In genomic region chr3:8488877-8489865, GRCh38 we compare ENCODE assay signal across 15 cellular contexts. TPM values are rescaled to one million over a fixed set of nuclear protein-coding genes. Genes with fewer than 3 reads are reported as not detected.
DNase-seq lines count a peak whose midpoint lies in the region; ATAC-seq, FAIRE-seq and TF ChIP-seq lines count a peak whose summit lies in the region.
"Had no signal": no experiment of that assay in that cellular context is flagged by ENCODE, and none has a peak within 500 bp of the region (broad histone marks: within the 10 kb centered on the region; RNA-seq: fewer than 3 reads in every experiment).

No MANE protein-coding gene starts in this region.

- peak overlapping the region; percentile 55 for H4K91ac ChIP-seq in IMR-90 (ENCODE audit: insufficient read depth, low read depth, low read length)

- TF ChIP-seq CTCF in IMR-90 (conservative IDR thresholded peaks at IDR 0.05; ENCODE audit: low read depth, low read length) (no peak), fibroblast of the aortic adventitia (IDR thresholded peaks at IDR 0.05; ENCODE audit: insufficient read depth, low read length) (no peak), smooth muscle cell (IDR thresholded peaks at IDR 0.05; ENCODE audit: borderline replicate concordance, insufficient read depth, poor library complexity, severe bottlenecking) (no peak)

- H2BK120ac ChIP-seq in IMR-90 (ENCODE audit: low read depth, low read length), result peak overlapping the region; percentile 60

- H3K27me3 ChIP-seq in IMR-90 (ENCODE audit: control insufficient read depth, insufficient read depth, low read length) (no peaks in the 10 kb centered on the region), SJCRH30 (no peaks in the 10 kb centered on the region), smooth muscle cell (ENCODE audit: low read depth) (no peaks in the 10 kb centered on the region)
- H3K27me3 ChIP-seq: BLaER1 treated with 17β-estradiol and CSF1 and Interleukin-3, amounts not matched to agents 10 nM and 100 nM had no signal

- H2AFZ ChIP-seq in IMR-90 (replicated peaks; ENCODE audit: low read length, poor library complexity) (no peak overlapping the region), smooth muscle cell (ENCODE audit: low read depth) (no peak overlapping the region)

- intact Hi-C loops in IMR-90 (cut with micrococcal nuclease), result no loop called here

- H3K79me1 ChIP-seq in IMR-90 (ENCODE audit: low read depth in 1 of 2, low read length in 2 of 2), result no peaks in the 10 kb centered on the region

- H3K56ac ChIP-seq in IMR-90 (ENCODE audit: extremely low read depth, insufficient read depth, low read length), result no peak overlapping the region

- ATAC-seq in IMR-90 (ENCODE audit: low read depth) (no peak; the same call in 1 of the 2 replicates), GM21825 (IDR thresholded peaks at IDR 0.05; ENCODE audit: unreplicated experiment) (no peak), GM18858 (IDR thresholded peaks at IDR 0.05; ENCODE audit: unreplicated experiment) (no peak)
- ATAC-seq: T-cell had no signal

- H3K23ac ChIP-seq in IMR-90 (ENCODE audit: low read depth, low read length), result 0 out of 2 replicates have a peak overlapping the region, but pooled peaks have one; percentile 19

- peak overlapping the region; percentile 42; the same call in 1 of the 3 replicates for H2BK15ac ChIP-seq in IMR-90 (ENCODE audit: low read depth, low read length)

- peak overlapping the region; percentile 81; the same call in 1 of the 2 replicates for H3K18ac ChIP-seq in IMR-90 (ENCODE audit: low read depth, low read length)

- no peak for TF ChIP-seq RAD21 in IMR-90 (IDR thresholded peaks at IDR 0.05; ENCODE audit: low read length)

- POLR2A ChIA-PET in IMR-90 (lab: Charles Lee; ENCODE audit: unreplicated experiment), result interaction anchor here (1.0 kb wide), 1 partner anchor 45 kb away, joined by 3 read pairs; no protein-coding TSS in a partner anchor

- BruUV-seq in IMR-90 (replicated peaks; lab: Mats Ljungman, UMichigan), result no TSS peak

- DNase-seq in IMR-90 (no peak), SJCRH30 (peak; percentile 67 to 92), fibroblast of the aortic adventitia (ENCODE audit: low read depth) (peak; percentile 63), smooth muscle cell (lab: John Stamatoyannopoulos, UW; ENCODE audit: unreplicated experiment) (no peak), GM19239 (ENCODE audit: insufficient read length, low spot score) (no peak), NCI-H187 treated with DMSO at 0.1 percent for 48 hours (lab: John Stamatoyannopoulos, UW) (no peak)
- DNase-seq: lower lobe of right lung; NCI-H1694; NK-92 treated with Interleukin-12 subunit alpha and Interleukin-12 subunit beta, amount 100 ng/mL, for 24 hours; stimulated activated CD4-positive, alpha-beta T cell treated with anti-CD3 and anti-CD28 coated beads, Interleukin-2, amount 100 ng/mL, for 48 hours; stimulated activated naive B cell treated with anti-CD40 and anti-IgM and Interleukin-4, amounts not matched to agents 10 μg/mL and 1 μg/mL and 100 μg/mL, for 72 hours; T-cell had no signal

- H4K5ac ChIP-seq in IMR-90 (ENCODE audit: low read depth, low read length), result peak overlapping the region; percentile 43; the same call in 1 of the 2 replicates

- H3K4ac ChIP-seq in IMR-90 (ENCODE audit: low read depth, low read length), result peak overlapping the region; percentile 77

- no peaks in the 10 kb centered on the region for H4K20me1 ChIP-seq in IMR-90 (ENCODE audit: insufficient read depth, low read length)
- no peaks in the 10 kb centered on the region for H4K20me1 ChIP-seq in smooth muscle cell (ENCODE audit: low read depth)
- H4K20me1 ChIP-seq: BLaER1 treated with 17β-estradiol and CSF1 and Interleukin-3, amounts not matched to agents 10 nM and 100 nM had no signal

- dilution Hi-C loops in IMR-90 (cut with HindIII; ENCODE audit: low sequenced_read_pairs, unreplicated experiment), result no loop called here

- no peak overlapping the region for H3K27ac ChIP-seq in IMR-90 (ENCODE audit: insufficient read depth, low read length)
- peak overlapping the region; percentile 91 for H3K27ac ChIP-seq in SJCRH30
- peak overlapping the region; percentile 93 for H3K27ac ChIP-seq in smooth muscle cell (ENCODE audit: low read depth)
- H3K27ac ChIP-seq: BLaER1 treated with 17β-estradiol and CSF1 and Interleukin-3, amounts not matched to agents 10 nM and 100 nM; lower lobe of right lung had no signal

- H3K9ac ChIP-seq in IMR-90 (ENCODE audit: low read depth, low read length) (no peak overlapping the region), smooth muscle cell (ENCODE audit: low read depth) (peak overlapping the region; percentile 65)
- H3K9ac ChIP-seq: BLaER1 treated with 17β-estradiol and CSF1 and Interleukin-3, amounts not matched to agents 10 nM and 100 nM had no signal

- H3K4me2 ChIP-seq in IMR-90 (ENCODE audit: low read depth, low read length), result no peak overlapping the region
- peak overlapping the region; percentile 14 for H3K4me2 ChIP-seq in smooth muscle cell
- H3K4me2 ChIP-seq: BLaER1 treated with 17β-estradiol and CSF1 and Interleukin-3, amounts not matched to agents 10 nM and 100 nM had no signal

- peaks cover 20% of the 10 kb centered on the region for H3K9me1 ChIP-seq in IMR-90 (ENCODE audit: insufficient read depth, low read length)

- H2AK5ac ChIP-seq in IMR-90 (ENCODE audit: low read depth, low read length), result peak overlapping the region; percentile 83

- 0 out of 4 replicates have a peak overlapping the region, but pooled peaks of 1 of the 2 experiments have one; percentile 6 for H4K8ac ChIP-seq in IMR-90 (ENCODE audit: low read depth in 2 of 2, low read length in 2 of 2)

- H2AK9ac ChIP-seq in IMR-90 (replicated peaks; ENCODE audit: low read depth, low read length, poor library complexity), result no peak overlapping the region

- CTCF ChIA-PET in IMR-90 (lab: Yijun Ruan, JAX), result no interaction called here

- H3K4me3 ChIP-seq in IMR-90 (ENCODE audit: insufficient read depth, low read depth, low read length) (no peak overlapping the region), SJCRH30 (no peak overlapping the region), fibroblast of the aortic adventitia (ENCODE audit: low read depth, low read length) (no peak overlapping the region), smooth muscle cell (no peak overlapping the region)
- H3K4me3 ChIP-seq: BLaER1 treated with 17β-estradiol and CSF1 and Interleukin-3, amounts not matched to agents 10 nM and 100 nM; lower lobe of right lung had no signal

- H2BK20ac ChIP-seq in IMR-90 (ENCODE audit: low read depth, low read length), result peak overlapping the region; percentile 88

- peaks cover 40% of the 10 kb centered on the region for H3F3A ChIP-seq in smooth muscle cell (ENCODE audit: low read depth)

- no peaks in the 10 kb centered on the region for H3K79me2 ChIP-seq in smooth muscle cell (ENCODE audit: low read depth)

- H3K14ac ChIP-seq in IMR-90 (replicated peaks; ENCODE audit: low read depth, low read length), result peak overlapping the region; percentile 77

- FAIRE-seq in GM19239 (lab: Jason Lieb, UNC), result no peak

- H3K36me3 ChIP-seq in IMR-90 (ENCODE audit: control insufficient read depth, insufficient read depth, low read length), result no peaks in the 10 kb centered on the region
- H3K36me3 ChIP-seq in SJCRH30, result no peaks in the 10 kb centered on the region
- no peaks in the 10 kb centered on the region for H3K36me3 ChIP-seq in smooth muscle cell (ENCODE audit: low read depth)
- H3K36me3 ChIP-seq: BLaER1 treated with 17β-estradiol and CSF1 and Interleukin-3, amounts not matched to agents 10 nM and 100 nM; lower lobe of right lung had no signal

- no CpG with 5 or more reads among the region's 7 CpGs for WGBS in IMR-90 (ENCODE audit: extremely low coverage in 2 of 2, insufficient read length in 1 of 2), 2 experiments
- WGBS in smooth muscle cell (ENCODE audit: low lambda C conversion rate), result 61% methylated on average over 7 of the region's 7 CpGs

- H3K4me1 ChIP-seq in IMR-90 (ENCODE audit: control insufficient read depth, insufficient read depth, low read length), result peaks cover 18% of the 10 kb centered on the region
- H3K4me1 ChIP-seq in SJCRH30, result peaks cover 55% of the 10 kb centered on the region
- peaks cover 28% of the 10 kb centered on the region for H3K4me1 ChIP-seq in smooth muscle cell (ENCODE audit: low read depth)

- no peak overlapping the region for H2BK5ac ChIP-seq in IMR-90 (ENCODE audit: low read depth, low read length, poor library complexity, severe bottlenecking)

- TF ChIP-seq POLR2A in IMR-90 (IDR thresholded peaks at IDR 0.05; ENCODE audit: low read depth, low read length), result no peak

- H3K9me3 ChIP-seq in IMR-90 (ENCODE audit: control insufficient read depth, insufficient read depth, low read length), result peaks cover 5% of the 10 kb centered on the region; the same call in 1 of the 2 replicates
- H3K9me3 ChIP-seq in SJCRH30 (replicated peaks), result peaks cover 4% of the 10 kb centered on the region; the same call in 1 of the 2 replicates
- H3K9me3 ChIP-seq in smooth muscle cell (replicated peaks; ENCODE audit: low read depth), result no peaks in the 10 kb centered on the region
- H3K9me3 ChIP-seq: lower lobe of right lung had no signal

- in situ Hi-C loops in IMR-90 (cut with MboI; ENCODE audit: low sequenced_read_pairs), result no loop called here

TF ChIP-seq in IMR-90, 13 proteins besides CTCF, POLR2A, EP300 and RAD21 (continues in another document):
- no peak for TF ChIP-seq FOS (IDR thresholded peaks at IDR 0.05; ENCODE audit: low read depth, low read length)
- TF ChIP-seq NFE2L2 (IDR thresholded peaks at IDR 0.05; ENCODE audit: low read depth, low read length), result no peak
- TF ChIP-seq USF2 (IDR thresholded peaks at IDR 0.05; ENCODE audit: low read depth, low read length), result no peak
- TF ChIP-seq RCOR1 (IDR thresholded peaks at IDR 0.05; ENCODE audit: insufficient replicate concordance, low read length), result no peak
- no peak for TF ChIP-seq MAZ (IDR thresholded peaks at IDR 0.05; ENCODE audit: borderline replicate concordance, low read depth, low read length)
- TF ChIP-seq MXI1 (IDR thresholded peaks at IDR 0.05; ENCODE audit: borderline replicate concordance, low read depth, low read length), result no peak
- TF ChIP-seq RFX5 (IDR thresholded peaks at IDR 0.05; ENCODE audit: low read depth, low read length), result no peak

RNA-seq across cellular contexts. Expression of gene LMCD1, which starts 12.5 kb away (rescaled TPM):
- total RNA-seq in IMR-90 (2012; rRNA removed) (33.6 and 50.0 TPM in 2 replicates), fibroblast of the aortic adventitia (ENCODE audit: low replicate concordance) (22.4 and 30.3 TPM in 2 replicates), smooth muscle cell (187 and 276 TPM in 2 replicates)
- polyA plus RNA-seq in IMR-90 (2012; rRNA removed) (43.1 and 53.8 TPM in 2 replicates), smooth muscle cell (356 and 524 TPM in 2 replicates)
- 47.4 and 70.5 TPM in 2 replicates for polyA plus RNA-seq in IMR-90 (2012; cell fraction: cytosol; rRNA removed)
- 28.7 and 43.9 TPM in 2 replicates for polyA plus RNA-seq in IMR-90 (2012; cell fraction: nucleus; rRNA removed; ENCODE audit: low replicate concordance)
- 59.6 and 69.8 TPM in 2 replicates for total RNA-seq in SJCRH30 (2014; rRNA removed; shearing (Covaris generic))

Comparison
In these comparisons a context has a peak if more than half of its experiments do, and no peak if none do; other contexts are left out.
1. DNase-seq: peak in SJCRH30 (2 of 2) and fibroblast of the aortic adventitia (single experiment); none in IMR-90 (single experiment), smooth muscle cell (single experiment), GM19239 (single experiment) and NCI-H187 treated with DMSO at 0.1 percent for 48 hours (single experiment).